In genomic region chr21:46055863-46056281, GRCh38 we compare ENCODE assay signal across 10 cellular contexts. TPM values are rescaled to one million over a fixed set of nuclear protein-coding genes. Genes with fewer than 3 reads are reported as not detected.
DNase-seq lines count a peak whose midpoint lies in the region; ATAC-seq and TF ChIP-seq lines count a peak whose summit lies in the region.
"Had no signal": no experiment of that assay in that cellular context is flagged by ENCODE, and none has a peak within 500 bp of the region (broad histone marks: within the 10 kb centered on the region; RNA-seq: fewer than 3 reads in every experiment).

No MANE protein-coding gene starts in this region.

- WGBS in urinary bladder: 68% methylated on average over 23 of the region's 23 CpGs

- H3K4me3 Mint-ChIP-seq in activated T-cell treated with anti-CD3 and anti-CD28 coated beads, Interleukin-2, amount 50 U/mL, for 24 hours: no peak overlapping the region
- H3K4me3 Mint-ChIP-seq: IgD-negative memory B cell had no signal

- peaks cover 5% of the 10 kb centered on the region for H3K9me3 Mint-ChIP-seq in activated T-cell treated with anti-CD3 and anti-CD28 coated beads, Interleukin-2, amount 50 U/mL, for 24 hours

- H3K36me3 Mint-ChIP-seq in activated T-cell treated with anti-CD3 and anti-CD28 coated beads, Interleukin-2, amount 50 U/mL, for 24 hours (ENCODE audit: low read depth): no peaks in the 10 kb centered on the region

- intact Hi-C loops in Right ventricle myocardium superior (cut with DNase I): loop anchor here (10.0 kb wide), 1 partner anchor 71 kb away; the partner anchor contains the start of gene COL6A1

- peak; percentile 24 for DNase-seq in activated T-cell treated with anti-CD3 and anti-CD28 coated beads, Interleukin-2, amount 50 U/mL, for 24 hours
- DNase-seq in activated T-cell treated with anti-CD3 and anti-CD28 coated beads, Interleukin-2, amount 50 U/mL, for 1 hour: no peak
- no peak for DNase-seq in Right ventricle myocardium superior
- peak; percentile 22 for DNase-seq in omental fat pad (ENCODE audit: low spot score)

- no peak for TF ChIP-seq CTCF in omental fat pad (IDR thresholded peaks at IDR 0.05)

- H3K27ac Mint-ChIP-seq in activated T-cell treated with anti-CD3 and anti-CD28 coated beads, Interleukin-2, amount 50 U/mL, for 24 hours: no peak overlapping the region
- H3K27ac Mint-ChIP-seq: IgD-negative memory B cell had no signal

- no peaks in the 10 kb centered on the region for H3K36me3 ChIP-seq in urinary bladder (ENCODE audit: insufficient read depth)

- H3K4me1 Mint-ChIP-seq in activated T-cell treated with anti-CD3 and anti-CD28 coated beads, Interleukin-2, amount 50 U/mL, for 24 hours (ENCODE audit: low read depth): peaks cover 60% of the 10 kb centered on the region
- H3K4me1 Mint-ChIP-seq: IgD-negative memory B cell had no signal

- ATAC-seq in Right ventricle myocardium superior (ENCODE audit: poor library complexity) (peak; percentile 27), omental fat pad (ENCODE audit: low FRiP score) (no peak), GM18520 (IDR thresholded peaks at IDR 0.05; ENCODE audit: unreplicated experiment) (no peak), HG03432 (IDR thresholded peaks at IDR 0.05; ENCODE audit: unreplicated experiment) (no peak), GM19452 (IDR thresholded peaks at IDR 0.05; ENCODE audit: unreplicated experiment) (no peak)

- peak overlapping the region; percentile 70 for H3K27ac ChIP-seq in urinary bladder (ENCODE audit: low read depth)

- no peak overlapping the region for H3K4me3 ChIP-seq in urinary bladder (ENCODE audit: low read depth, low read length)

- peaks cover 3% of the 10 kb centered on the region for H3K4me1 ChIP-seq in urinary bladder (ENCODE audit: insufficient read depth)

- H3K27me3 Mint-ChIP-seq in activated T-cell treated with anti-CD3 and anti-CD28 coated beads, Interleukin-2, amount 50 U/mL, for 24 hours: peaks cover 33% of the 10 kb centered on the region
- H3K27me3 Mint-ChIP-seq: stimulated activated naive CD8-positive, alpha-beta T cell treated with anti-CD3 and anti-CD28 coated beads, Interleukin-15, amount 100 ng/mL, for 72 hours had no signal

RNA-seq across cellular contexts. Expression of gene COL6A2, which starts 42.0 kb away (rescaled TPM):
- total RNA-seq in Right ventricle myocardium superior (191 TPM), omental fat pad (1,000 to 10,000 TPM in 1 of 4 donors, 100 to 1,000 TPM in 3; 480 to 1,153 (median 616) TPM), urinary bladder (1,109 TPM)
- 1,471 TPM for polyA plus RNA-seq in urinary bladder

Comparison
In these comparisons a context has a peak if more than half of its experiments do, and no peak if none do; other contexts are left out.
1. DNase-seq: peak in activated T-cell treated with anti-CD3 and anti-CD28 coated beads, Interleukin-2, amount 50 U/mL, for 24 hours (single experiment) and omental fat pad (single experiment); none in activated T-cell treated with anti-CD3 and anti-CD28 coated beads, Interleukin-2, amount 50 U/mL, for 1 hour (single experiment) and Right ventricle myocardium superior (single experiment).